1 cellular context compared by ENCODE assay signal in genomic region chr1:160680399-160680798, GRCh38.
TF ChIP-seq lines count a peak whose summit lies in the region.

No MANE protein-coding gene starts in this region.

TF ChIP-seq in GM12878, 131 proteins besides CTCF, POLR2A, EP300 and RAD21:
- TF ChIP-seq NR2F1 (conservative IDR thresholded peaks at IDR 0.05) (no peak), MTA2 (IDR thresholded peaks at IDR 0.05; ENCODE audit: low read depth) (no peak), PRDM15 (CRISPR knock-in tag; IDR thresholded peaks at IDR 0.05) (peak; percentile 41; the same call in 1 of the 2 replicates), SP1 (IDR thresholded peaks at IDR 0.05; ENCODE audit: low read depth, low read length) (no peak), POLR2AphosphoS5 (IDR thresholded peaks at IDR 0.05; ENCODE audit: low read length) (peak; percentile 61), POLR2AphosphoS2 (IDR thresholded peaks at IDR 0.05; ENCODE audit: low read depth, low read length) (no peak; the same call in 1 of the 2 replicates), RAD51 (IDR thresholded peaks at IDR 0.05) (no peak), SMAD1 (IDR thresholded peaks at IDR 0.05; ENCODE audit: low read depth, partially characterized antibody) (no peak), NBN (IDR thresholded peaks at IDR 0.05) (no peak), REST (IDR thresholded peaks at IDR 0.05; ENCODE audit: low read depth, low read length) (no peak), EZH2 (IDR thresholded peaks at IDR 0.05; ENCODE audit: borderline replicate concordance, control insufficient read depth, low read depth, low read length) (no peak)
